In genomic region chr18:23583071-23583865, GRCh38 we compare ENCODE assay signal across 11 cellular contexts. TPM values are rescaled to one million over a fixed set of nuclear protein-coding genes. Genes with fewer than 3 reads are reported as not detected.
DNase-seq lines count a peak whose midpoint lies in the region; ATAC-seq and TF ChIP-seq lines count a peak whose summit lies in the region.
"Had no signal": no experiment of that assay in that cellular context is flagged by ENCODE, and none has a peak within 500 bp of the region (broad histone marks: within the 10 kb centered on the region; RNA-seq: fewer than 3 reads in every experiment).

No MANE protein-coding gene starts in this region.

- H3K4me1 Mint-ChIP-seq in Calu3 (ENCODE audit: low read depth, unreplicated experiment) (peaks cover 59% of the 10 kb centered on the region), immature natural killer cell (peaks cover 78 to 81% of the 10 kb centered on the region in 2 donors)
- peaks cover 46% of the 10 kb centered on the region for H3K4me1 Mint-ChIP-seq in activated T-helper 17 cell treated with anti-CD3 and anti-CD28 coated beads, Interleukin-2, amount 50 U/mL, for 72 hours

- DNase-seq in Calu3 (no peak), immature natural killer cell (no peak), retina (peak; percentile 16), dedifferentiated amniotic fluid mesenchymal stem cell (ENCODE audit: extremely low spot score) (no peak), NCI-H128 (lab: John Stamatoyannopoulos, UW; ENCODE audit: unreplicated experiment) (no peak), left cardiac atrium (no peak)
- DNase-seq: NCI-H510A treated with DMSO at 0.1 percent for 48 hours, WERI-Rb-1 had no signal

- H3K27me3 Mint-ChIP-seq in Calu3 (ENCODE audit: unreplicated experiment) (no peaks in the 10 kb centered on the region), immature natural killer cell (ENCODE audit: low read depth in 3 of 3) (peaks cover 5 to 23% (median 21%) of the 10 kb centered on the region in 3 donors)
- H3K27me3 Mint-ChIP-seq in activated T-helper 17 cell treated with anti-CD3 and anti-CD28 coated beads, Interleukin-2, amount 50 U/mL, for 72 hours, result no peaks in the 10 kb centered on the region

- H3K9me3 Mint-ChIP-seq in Calu3 (ENCODE audit: low read depth, unreplicated experiment), result no peaks in the 10 kb centered on the region
- no peaks in the 10 kb centered on the region for H3K9me3 Mint-ChIP-seq in activated T-helper 17 cell treated with anti-CD3 and anti-CD28 coated beads, Interleukin-2, amount 50 U/mL, for 72 hours
- no peaks in the 10 kb centered on the region for H3K9me3 Mint-ChIP-seq in immature natural killer cell

- peak overlapping the region; percentile 92 for H3K4me3 Mint-ChIP-seq in Calu3 (ENCODE audit: low read depth, unreplicated experiment)
- peak overlapping the region; percentile 96 for H3K4me3 Mint-ChIP-seq in activated T-helper 17 cell treated with anti-CD3 and anti-CD28 coated beads, Interleukin-2, amount 50 U/mL, for 72 hours
- H3K4me3 Mint-ChIP-seq in immature natural killer cell, result peak overlapping the region; percentile 94 to 100 (median 96)

- H3K36me3 Mint-ChIP-seq in Calu3 (ENCODE audit: insufficient read depth, unreplicated experiment) (peaks cover 83% of the 10 kb centered on the region), immature natural killer cell (peaks cover 9 to 18% (median 17%) of the 10 kb centered on the region in 3 donors)
- H3K36me3 Mint-ChIP-seq in activated T-helper 17 cell treated with anti-CD3 and anti-CD28 coated beads, Interleukin-2, amount 50 U/mL, for 72 hours (ENCODE audit: low read depth), result peaks cover 51% of the 10 kb centered on the region

- CTCF ChIA-PET in Calu3 (lab: Charles Lee), result interaction anchor here (0.7 kb wide), 1 partner anchor 288 kb away, joined by 4 read pairs; no protein-coding TSS in a partner anchor

- TF ChIP-seq CTCF in Calu3 (IDR thresholded peaks at IDR 0.05; ENCODE audit: unreplicated experiment), result no peak

- no TSS peak for BruUV-seq in Calu3 (replicated peaks; lab: Mats Ljungman, UMichigan)

- intact Hi-C loops in Calu3 (cut with micrococcal nuclease; ENCODE audit: unreplicated experiment) (no loop called here), left cardiac atrium (cut with DNase I) (no loop called here)

- peak overlapping the region; percentile 83 for H3K27ac Mint-ChIP-seq in Calu3 (ENCODE audit: unreplicated experiment)
- no peak overlapping the region for H3K27ac Mint-ChIP-seq in activated T-helper 17 cell treated with anti-CD3 and anti-CD28 coated beads, Interleukin-2, amount 50 U/mL, for 72 hours
- peak overlapping the region; percentile 82 to 98 (median 94) for H3K27ac Mint-ChIP-seq in immature natural killer cell

- no peak for ATAC-seq in activated T-helper 17 cell treated with anti-CD3 and anti-CD28 coated beads, Interleukin-2, amount 50 U/mL, for 72 hours (replicated peaks)
- ATAC-seq in GM19395 (IDR thresholded peaks at IDR 0.05; ENCODE audit: unreplicated experiment) (no peak), left cardiac atrium (no peak)
- ATAC-seq: esophagus mucosa had no signal

RNA-seq across cellular contexts. Expression of gene NPC1, which starts 3.0 kb away (rescaled TPM):
- total RNA-seq in Calu3 (2022) (82.6 and 84.7 TPM in 2 replicates), left cardiac atrium (10 to 100 TPM; 17.1 to 29.7 TPM)
- total RNA-seq in activated T-helper 17 cell treated with anti-CD3 and anti-CD28 coated beads, Interleukin-2, amount 50 U/mL, for 72 hours, result 10 to 100 TPM; 39.6 to 49.3 TPM
- polyA plus RNA-seq in immature natural killer cell, result 10 to 100 TPM; 25.1 to 83.2 (median 47.2) TPM
